Comparison of ENCODE assay signal across 8 cellular contexts in the genomic region with DNA sequence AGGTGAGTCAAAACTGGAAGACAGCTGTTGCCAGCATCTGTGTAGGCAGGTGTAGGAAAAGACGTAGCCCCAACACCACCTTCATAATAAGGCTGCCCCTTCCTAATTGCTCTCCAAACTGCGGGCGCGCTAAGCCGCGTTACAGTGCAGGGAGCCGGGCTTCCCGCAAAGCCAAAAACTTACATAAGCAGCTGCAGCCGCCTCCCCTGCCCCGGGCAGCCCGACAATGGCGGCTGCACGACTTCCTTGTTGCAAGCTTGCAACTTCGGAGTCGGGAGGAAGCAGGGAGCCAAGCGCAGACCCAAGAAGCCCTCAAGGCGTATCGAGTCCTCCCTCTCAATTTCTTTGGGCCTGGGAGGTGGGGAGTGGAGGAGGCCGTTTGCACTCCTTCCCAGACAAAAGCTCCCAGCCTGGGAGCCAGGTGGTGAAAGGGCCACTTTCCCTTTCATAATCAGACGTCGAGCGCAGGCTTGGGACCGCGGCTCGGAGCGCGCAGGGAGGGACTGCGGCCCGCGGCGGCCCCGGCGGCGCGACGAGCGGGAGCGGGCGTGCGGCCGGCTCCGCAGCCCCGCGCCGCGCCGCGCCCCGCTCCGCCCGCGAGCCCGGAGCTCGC. TPM values are rescaled to one million over a fixed set of nuclear protein-coding genes. Genes with fewer than 3 reads are reported as not detected.
DNase-seq lines count a peak whose midpoint lies in the region; ATAC-seq and TF ChIP-seq lines count a peak whose summit lies in the region.

No MANE protein-coding gene starts in this region.

- no peaks in the 10 kb centered on the region for H3K9me3 Mint-ChIP-seq in CD8-positive, alpha-beta memory T cell
- H3K9me3 Mint-ChIP-seq in activated naive CD4-positive, alpha-beta T cell treated with anti-CD3 and anti-CD28 coated beads for 36 hours = no peaks in the 10 kb centered on the region

- H3K4me1 ChIP-seq in CD8-positive, alpha-beta memory T cell (ENCODE audit: insufficient read depth, low read length) = peaks cover 29% of the 10 kb centered on the region
- H3K4me1 ChIP-seq in urinary bladder (ENCODE audit: insufficient read depth) = no peaks in the 10 kb centered on the region

- H3K4me3 Mint-ChIP-seq in CD8-positive, alpha-beta memory T cell = peak overlapping the region; percentile 89 to 99 (median 93)
- H3K4me3 Mint-ChIP-seq in activated naive CD4-positive, alpha-beta T cell treated with anti-CD3 and anti-CD28 coated beads for 36 hours = peak overlapping the region; percentile 83

- peaks cover 15% of the 10 kb centered on the region for H3K36me3 ChIP-seq in CD8-positive, alpha-beta memory T cell (ENCODE audit: insufficient read depth, low read length)
- no peaks in the 10 kb centered on the region for H3K36me3 ChIP-seq in urinary bladder (ENCODE audit: insufficient read depth)

- no peaks in the 10 kb centered on the region for H3K27me3 ChIP-seq in CD8-positive, alpha-beta memory T cell (ENCODE audit: insufficient read depth, low read length, poor library complexity, severe bottlenecking)

- peak overlapping the region; percentile 97 to 99 (median 99) for H3K27ac Mint-ChIP-seq in CD8-positive, alpha-beta memory T cell
- peak overlapping the region; percentile 92 for H3K27ac Mint-ChIP-seq in activated naive CD4-positive, alpha-beta T cell treated with anti-CD3 and anti-CD28 coated beads for 36 hours

- POLR2A ChIA-PET in CD8-positive, alpha-beta memory T cell (lab: Charles Lee) = interaction anchor here (0.6 to 5.1 kb wide), 11 partner anchors 11 to 136 kb away, joined by 3 to 136 read pairs (median 4); no protein-coding TSS in a partner anchor

- peaks cover 34 to 54% (median 46%) of the 10 kb centered on the region in 3 donors for H3K4me1 Mint-ChIP-seq in CD8-positive, alpha-beta memory T cell
- H3K4me1 Mint-ChIP-seq in activated naive CD4-positive, alpha-beta T cell treated with anti-CD3 and anti-CD28 coated beads for 36 hours (ENCODE audit: low read depth) = peaks cover 31% of the 10 kb centered on the region

- peak; percentile 53 to 79 (median 72) for DNase-seq in CD8-positive, alpha-beta memory T cell
- DNase-seq in GM20000 (ENCODE audit: low spot score) (peak; percentile 53), HS-5 (ENCODE audit: low read depth) (peak; percentile 14), SK-MEL-5 (ENCODE audit: low read depth, low spot score) (peak; percentile 54), Right ventricle myocardium superior (peak; percentile 79), posterior vena cava (ENCODE audit: low spot score) (peak; percentile 86)
- DNase-seq in activated naive CD4-positive, alpha-beta T cell treated with anti-CD3 and anti-CD28 coated beads for 36 hours = no peak

- in situ Hi-C loops in SK-MEL-5 (cut with HindIII; ENCODE audit: low pct_unique_long_range_greater_than_20kb, low sequenced_read_pairs) = no loop called here

- CTCF ChIA-PET in CD8-positive, alpha-beta memory T cell (lab: Charles Lee) = interaction anchor here (0.9 to 5.6 kb wide), 5 partner anchors 10 to 163 kb away, joined by 3 to 50 read pairs (median 6); no protein-coding TSS in a partner anchor
- CTCF ChIA-PET in activated naive CD4-positive, alpha-beta T cell treated with anti-CD3 and anti-CD28 coated beads for 36 hours (lab: Charles Lee) = interaction anchor here (0.6 to 2.6 kb wide), 3 partner anchors 57 to 115 kb away, joined by 3 to 10 read pairs (median 5); no protein-coding TSS in a partner anchor

- WGBS in urinary bladder = under 1% methylated on average over 49 of the region's 54 CpGs

- H3K4me3 ChIP-seq in CD8-positive, alpha-beta memory T cell (ENCODE audit: low read length) = peak overlapping the region; percentile 78
- peak overlapping the region; percentile 97 for H3K4me3 ChIP-seq in urinary bladder (ENCODE audit: low read depth, low read length)

- H3K27ac ChIP-seq in CD8-positive, alpha-beta memory T cell (ENCODE audit: low read depth, low read length) = peak overlapping the region; percentile 92
- H3K27ac ChIP-seq in urinary bladder (ENCODE audit: low read depth) = peak overlapping the region; percentile 88

- no peaks in the 10 kb centered on the region for H3K27me3 Mint-ChIP-seq in CD8-positive, alpha-beta memory T cell
- H3K27me3 Mint-ChIP-seq in activated naive CD4-positive, alpha-beta T cell treated with anti-CD3 and anti-CD28 coated beads for 36 hours (ENCODE audit: low read depth) = no peaks in the 10 kb centered on the region

- ATAC-seq in Right ventricle myocardium superior (ENCODE audit: poor library complexity) = peak; percentile 16

- intact Hi-C loops in activated naive CD4-positive, alpha-beta T cell treated with anti-CD3 and anti-CD28 coated beads for 36 hours (cut with micrococcal nuclease) = loop anchor here (5.0 to 10.0 kb wide), 3 partner anchors 222 to 340 kb away; a partner anchor contains a TSS
- intact Hi-C loops in Right ventricle myocardium superior (cut with DNase I) (loop anchor here (5.0 kb wide), 1 partner anchor 57 kb away; no protein-coding TSS in a partner anchor), posterior vena cava (cut with DNase I) (loop anchor here (5.0 to 10.0 kb wide), 2 partner anchors 57 to 60 kb away; no protein-coding TSS in a partner anchor)

- no peaks in the 10 kb centered on the region for H3K9me3 ChIP-seq in CD8-positive, alpha-beta memory T cell (ENCODE audit: low read length)

- no peak for TF ChIP-seq CTCF in GM20000 (IDR thresholded peaks at IDR 0.05; ENCODE audit: extremely low read depth, missing control alignments)

- H3K36me3 Mint-ChIP-seq in CD8-positive, alpha-beta memory T cell = peaks cover 10 to 45% (median 13%) of the 10 kb centered on the region in 3 donors
- peaks cover 29% of the 10 kb centered on the region for H3K36me3 Mint-ChIP-seq in activated naive CD4-positive, alpha-beta T cell treated with anti-CD3 and anti-CD28 coated beads for 36 hours (ENCODE audit: low read depth)

RNA-seq across cellular contexts. Expression of a gene that starts 0.8 kb away (rescaled TPM):
- 10 to 100 TPM; 21.1 to 22.2 TPM for total RNA-seq in CD8-positive, alpha-beta memory T cell
- 14.8 TPM for polyA plus RNA-seq in CD8-positive, alpha-beta memory T cell
- 13.9 and 16.0 TPM in 2 replicates for total RNA-seq in SK-MEL-5 (2014; rRNA removed; shearing (Covaris generic))
- 8.6 and 11.2 TPM in 2 replicates for polyA plus RNA-seq in SK-MEL-5 (2015; cell fraction: cytosol; rRNA removed)
- polyA plus RNA-seq in SK-MEL-5 (2015; cell fraction: nucleus; rRNA removed) = 49.6 and 57.2 TPM in 2 replicates
- total RNA-seq in activated naive CD4-positive, alpha-beta T cell treated with anti-CD3 and anti-CD28 coated beads for 36 hours = 10 to 100 TPM; 21.0 to 22.0 TPM
- 7.8 TPM for total RNA-seq in Right ventricle myocardium superior
- total RNA-seq in posterior vena cava = 1 to 10 TPM; 9.7 to 9.9 TPM
- 16.0 TPM for total RNA-seq in urinary bladder
- polyA plus RNA-seq in urinary bladder = 9.7 TPM
